Comparison of ENCODE assay signal across 18 cellular contexts in genomic region chr12:11542599-11542998, GRCh38.
DNase-seq lines count a peak whose midpoint lies in the region; ATAC-seq and TF ChIP-seq lines count a peak whose summit lies in the region.
"Had no signal": no experiment of that assay in that cellular context is flagged by ENCODE, and none has a peak within 500 bp of the region (broad histone marks: within the 10 kb centered on the region; RNA-seq: fewer than 3 reads in every experiment).

No MANE protein-coding gene starts in this region.

- in situ Hi-C loops in brain microvascular endothelial cell (cut with HindIII; ENCODE audit: low pct_ligation_motif_present, low sequenced_read_pairs), result no loop called here

- POLR2A ChIA-PET in CD8-positive, alpha-beta T cell (lab: Charles Lee), result no interaction called here

- H3K36me3 Mint-ChIP-seq in activated naive CD4-positive, alpha-beta T cell treated with anti-CD3 and anti-CD28 coated beads, Interleukin-2, amount 10 ng/mL, durations not matched to agents 7 days and 5 days, result peaks cover 1% of the 10 kb centered on the region
- H3K36me3 Mint-ChIP-seq in activated naive CD4-positive, alpha-beta T cell treated with anti-CD3 and anti-CD28 coated beads, Interleukin-2, amount 50 U/mL, for 72 hours, result no peaks in the 10 kb centered on the region
- H3K36me3 Mint-ChIP-seq in CD8-positive, alpha-beta T cell, result no peaks in the 10 kb centered on the region
- H3K36me3 Mint-ChIP-seq in T-helper 17 cell (ENCODE audit: low read depth), result no peaks in the 10 kb centered on the region

- ATAC-seq in activated naive CD4-positive, alpha-beta T cell treated with anti-CD3 and anti-CD28 coated beads, Interleukin-2, amount 50 U/mL, for 72 hours, result no peak
- no peak for ATAC-seq in CD8-positive, alpha-beta T cell
- ATAC-seq in T-helper 17 cell, result no peak
- ATAC-seq in upper lobe of right lung, result no peak
- ATAC-seq: K562 had no signal

- no peak for TF ChIP-seq CTCF in CD8-positive, alpha-beta T cell (IDR thresholded peaks at IDR 0.05)
- TF ChIP-seq CTCF in brain microvascular endothelial cell (IDR thresholded peaks at IDR 0.05; ENCODE audit: low read depth, low read length, missing control alignments) (no peak), upper lobe of right lung (IDR thresholded peaks at IDR 0.05) (no peak)

- H3K9me3 ChIP-seq in CD8-positive, alpha-beta T cell (ENCODE audit: low read length), result no peaks in the 10 kb centered on the region
- H3K9me3 ChIP-seq in T-helper 17 cell (ENCODE audit: control insufficient read depth, low read length, poor library complexity, severe bottlenecking), result no peaks in the 10 kb centered on the region
- no peaks in the 10 kb centered on the region for H3K9me3 ChIP-seq in upper lobe of right lung
- H3K9me3 ChIP-seq: BLaER1 had no signal

- intact Hi-C loops in CD8-positive, alpha-beta T cell (cut with DNase I, micrococcal nuclease), result no loop called here
- intact Hi-C loops in upper lobe of right lung (cut with DNase I), result no loop called here

- peaks cover 3% of the 10 kb centered on the region for H3K9me3 Mint-ChIP-seq in activated naive CD4-positive, alpha-beta T cell treated with anti-CD3 and anti-CD28 coated beads, Interleukin-2, amount 10 ng/mL, durations not matched to agents 7 days and 5 days
- no peaks in the 10 kb centered on the region for H3K9me3 Mint-ChIP-seq in activated naive CD4-positive, alpha-beta T cell treated with anti-CD3 and anti-CD28 coated beads, Interleukin-2, amount 50 U/mL, for 72 hours
- no peaks in the 10 kb centered on the region for H3K9me3 Mint-ChIP-seq in CD8-positive, alpha-beta T cell

- peaks cover 39% of the 10 kb centered on the region for H3K4me1 ChIP-seq in CD8-positive, alpha-beta T cell (ENCODE audit: insufficient read depth, low read length)
- H3K4me1 ChIP-seq in upper lobe of right lung, result peaks cover 6% of the 10 kb centered on the region

- peaks cover 8% of the 10 kb centered on the region for H3K27me3 Mint-ChIP-seq in activated naive CD4-positive, alpha-beta T cell treated with anti-CD3 and anti-CD28 coated beads, Interleukin-2, amount 10 ng/mL, durations not matched to agents 7 days and 5 days
- no peaks in the 10 kb centered on the region for H3K27me3 Mint-ChIP-seq in CD8-positive, alpha-beta T cell (ENCODE audit: low read depth)
- no peaks in the 10 kb centered on the region for H3K27me3 Mint-ChIP-seq in T-helper 17 cell

- no peak overlapping the region for H3K27ac ChIP-seq in CD8-positive, alpha-beta T cell (ENCODE audit: low read depth, low read length)
- H3K27ac ChIP-seq in brain microvascular endothelial cell, result no peak overlapping the region
- H3K27ac ChIP-seq in upper lobe of right lung, result no peak overlapping the region
- H3K27ac ChIP-seq: BLaER1, SK-N-MC had no signal

- H3K27ac Mint-ChIP-seq in activated naive CD4-positive, alpha-beta T cell treated with anti-CD3 and anti-CD28 coated beads, Interleukin-2, amount 10 ng/mL, durations not matched to agents 7 days and 5 days, result peak overlapping the region; percentile 71
- no peak overlapping the region for H3K27ac Mint-ChIP-seq in activated naive CD4-positive, alpha-beta T cell treated with anti-CD3 and anti-CD28 coated beads, Interleukin-2, amount 50 U/mL, for 72 hours
- H3K27ac Mint-ChIP-seq in CD8-positive, alpha-beta T cell, result peak overlapping the region; percentile 4
- peak overlapping the region; percentile 19 for H3K27ac Mint-ChIP-seq in T-helper 17 cell

- H3K4me3 Mint-ChIP-seq in activated naive CD4-positive, alpha-beta T cell treated with anti-CD3 and anti-CD28 coated beads, Interleukin-2, amount 10 ng/mL, durations not matched to agents 7 days and 5 days, result no peak overlapping the region
- H3K4me3 Mint-ChIP-seq in CD8-positive, alpha-beta T cell, result no peak overlapping the region
- no peak overlapping the region for H3K4me3 Mint-ChIP-seq in T-helper 17 cell

- DNase-seq in activated naive CD4-positive, alpha-beta T cell treated with anti-CD3 and anti-CD28 coated beads, Interleukin-2, amount 10 ng/mL, durations not matched to agents 7 days and 5 days, result no peak
- DNase-seq in activated naive CD4-positive, alpha-beta T cell treated with anti-CD3 and anti-CD28 coated beads, Interleukin-2, amount 50 U/mL, for 72 hours (ENCODE audit: low spot score in 2 of 2), result no peak
- DNase-seq in CD8-positive, alpha-beta T cell, result no peak
- DNase-seq in T-helper 17 cell (no peak), myocyte (ENCODE audit: low read depth) (peak; percentile 4), brain microvascular endothelial cell (no peak), upper lobe of right lung (no peak), amniotic stem cell (lab: John Stamatoyannopoulos, UW) (no peak)
- DNase-seq: DND-41; NCI-H1105 treated with DMSO at 0.1 percent for 48 hours; NCI-H1694 treated with DMSO at 0.1 percent for 48 hours; NCI-H510A; NCI-H748 treated with DMSO at 0.1 percent for 48 hours; NK-92 treated with Interleukin-12 subunit alpha and Interleukin-12 subunit beta, amount 100 ng/mL, for 24 hours; SHP77 had no signal

- peaks cover 59% of the 10 kb centered on the region for H3K4me1 Mint-ChIP-seq in activated naive CD4-positive, alpha-beta T cell treated with anti-CD3 and anti-CD28 coated beads, Interleukin-2, amount 10 ng/mL, durations not matched to agents 7 days and 5 days
- peaks cover 52% of the 10 kb centered on the region for H3K4me1 Mint-ChIP-seq in CD8-positive, alpha-beta T cell (ENCODE audit: low read depth)
- H3K4me1 Mint-ChIP-seq in T-helper 17 cell, result peaks cover 29% of the 10 kb centered on the region

- H3K27me3 ChIP-seq in CD8-positive, alpha-beta T cell (ENCODE audit: insufficient read depth, low read length), result no peaks in the 10 kb centered on the region
- no peaks in the 10 kb centered on the region for H3K27me3 ChIP-seq in brain microvascular endothelial cell (replicated peaks)
- H3K27me3 ChIP-seq in upper lobe of right lung, result no peaks in the 10 kb centered on the region
- H3K27me3 ChIP-seq: BLaER1 had no signal

- H3K36me3 ChIP-seq in CD8-positive, alpha-beta T cell (ENCODE audit: insufficient read depth, low read length), result no peaks in the 10 kb centered on the region
- H3K36me3 ChIP-seq in brain microvascular endothelial cell (replicated peaks), result no peaks in the 10 kb centered on the region
- no peaks in the 10 kb centered on the region for H3K36me3 ChIP-seq in upper lobe of right lung
- H3K36me3 ChIP-seq: BLaER1 had no signal

- CTCF ChIA-PET in activated naive CD4-positive, alpha-beta T cell treated with anti-CD3 and anti-CD28 coated beads, Interleukin-2, amount 10 ng/mL, durations not matched to agents 7 days and 5 days (lab: Charles Lee), result interaction anchor here (0.7 kb wide), 1 partner anchor 56 kb away, joined by 3 read pairs; no protein-coding TSS in a partner anchor
- CTCF ChIA-PET in CD8-positive, alpha-beta T cell (lab: Charles Lee), result interaction anchor here (1.1 kb wide), 1 partner anchor 491 kb away, joined by 5 read pairs; no protein-coding TSS in a partner anchor

- H3K4me3 ChIP-seq in CD8-positive, alpha-beta T cell (ENCODE audit: low read depth, low read length), result no peak overlapping the region
- H3K4me3 ChIP-seq in brain microvascular endothelial cell (ENCODE audit: low read depth, low read length), result no peak overlapping the region
- H3K4me3 ChIP-seq in upper lobe of right lung, result no peak overlapping the region
- H3K4me3 ChIP-seq: BLaER1, K562, SK-N-MC had no signal

Comparison
In these comparisons a context has a peak if more than half of its experiments do, and no peak if none do; other contexts are left out.
1. H3K27ac Mint-ChIP-seq: peak in activated naive CD4-positive, alpha-beta T cell treated with anti-CD3 and anti-CD28 coated beads, Interleukin-2, amount 10 ng/mL, durations not matched to agents 7 days and 5 days (single experiment), CD8-positive, alpha-beta T cell (single experiment) and T-helper 17 cell (single experiment); none in activated naive CD4-positive, alpha-beta T cell treated with anti-CD3 and anti-CD28 coated beads, Interleukin-2, amount 50 U/mL, for 72 hours (0 of 2).